8 cellular contexts compared by ENCODE assay signal in the genomic region with DNA sequence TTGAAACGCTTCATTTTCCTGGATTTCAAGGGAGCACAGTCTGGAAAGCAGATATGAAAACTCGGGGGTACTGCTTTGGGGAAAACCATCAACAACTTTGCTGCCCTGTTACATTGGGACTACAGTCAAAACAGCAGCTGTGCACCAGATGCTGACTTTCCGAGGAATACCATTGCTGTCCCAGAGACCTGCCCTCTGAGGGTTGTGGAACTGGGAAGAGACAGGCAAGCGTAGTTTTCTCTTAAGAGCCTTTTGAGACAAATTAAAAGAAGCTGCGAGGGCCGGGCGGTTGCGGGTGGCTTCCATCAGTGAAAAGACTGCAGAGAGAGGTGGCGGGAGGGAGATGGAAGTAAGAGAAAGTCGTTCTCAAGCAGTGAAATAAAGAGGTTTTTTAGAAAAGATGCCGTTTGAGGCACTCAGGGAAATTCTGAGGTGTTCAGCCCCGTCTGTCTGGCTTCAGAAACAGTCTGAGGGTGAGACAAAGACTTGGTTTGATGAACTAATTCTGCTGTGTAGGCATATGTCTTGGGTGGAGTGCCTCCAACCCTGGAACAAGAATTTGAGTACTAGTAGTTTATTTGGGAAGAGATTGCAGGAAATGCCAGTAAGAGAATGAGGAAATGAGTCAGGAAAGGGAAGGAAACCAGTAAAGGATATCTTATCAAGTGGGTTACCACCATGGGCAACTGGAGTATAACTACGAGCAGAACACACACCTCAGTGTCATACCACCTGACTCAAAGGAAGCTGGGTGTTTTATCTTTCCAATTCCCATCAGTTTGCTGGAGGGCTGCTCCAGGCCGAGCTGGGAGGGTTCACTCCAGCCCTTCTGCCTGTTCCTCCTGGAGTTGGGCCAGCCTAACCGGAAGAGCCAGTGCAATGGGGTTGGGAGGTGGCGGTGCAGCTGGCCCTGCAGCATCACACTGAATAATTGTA.
DNase-seq lines count a peak whose midpoint lies in the region; ATAC-seq and TF ChIP-seq lines count a peak whose summit lies in the region.

No MANE protein-coding gene starts in this region.

- H3K27me3 Mint-ChIP-seq in activated CD4-positive, alpha-beta memory T cell treated with anti-CD3 and anti-CD28 coated beads, Interleukin-2, amount 10 ng/mL, durations not matched to agents 7 days and 5 days, result no peaks in the 10 kb centered on the region

- CTCF ChIA-PET in activated CD4-positive, alpha-beta memory T cell treated with anti-CD3 and anti-CD28 coated beads, Interleukin-2, amount 10 ng/mL, durations not matched to agents 7 days and 5 days (lab: Charles Lee), result interaction anchor here (1.4 kb wide), 1 partner anchor 13 kb away, joined by 4 read pairs; no protein-coding TSS in a partner anchor

- no peak for TF ChIP-seq POLR2A in gastrocnemius medialis (IDR thresholded peaks at IDR 0.05)
- TF ChIP-seq POLR2A in prostate gland (IDR thresholded peaks at IDR 0.05), result no peak

- POLR2A ChIA-PET in activated CD4-positive, alpha-beta memory T cell treated with anti-CD3 and anti-CD28 coated beads, Interleukin-2, amount 10 ng/mL, durations not matched to agents 7 days and 5 days (lab: Charles Lee), result interaction anchor here (0.6 to 1.6 kb wide), 5 partner anchors 14 to 328 kb away, joined by 3 to 6 read pairs (median 3); no protein-coding TSS in a partner anchor

- H3K4me1 ChIP-seq in gastrocnemius medialis (peaks cover 19 to 53% of the 10 kb centered on the region in 2 donors), prostate gland (replicated peaks) (no peaks in the 10 kb centered on the region)

- peak; percentile 32 for DNase-seq in GDM1 (lab: John Stamatoyannopoulos, UW)
- DNase-seq in activated CD4-positive, alpha-beta memory T cell treated with anti-CD3 and anti-CD28 coated beads, Interleukin-2, amount 10 ng/mL, durations not matched to agents 7 days and 5 days, result no peak
- DNase-seq in left cardiac atrium, result peak; percentile 80
- no peak for DNase-seq in gastrocnemius medialis
- DNase-seq in prostate gland (ENCODE audit: low spot score), result no peak
- DNase-seq in NCI-H2196 treated with DMSO at 0.1 percent for 48 hours (lab: John Stamatoyannopoulos, UW; ENCODE audit: unreplicated experiment), result no peak
- no peak for DNase-seq in activated CD4-positive, alpha-beta T cell treated with anti-CD3 and anti-CD28 coated beads, Interleukin-2, amount 50 U/mL, for 48 hours

- H3K27ac Mint-ChIP-seq in activated CD4-positive, alpha-beta memory T cell treated with anti-CD3 and anti-CD28 coated beads, Interleukin-2, amount 10 ng/mL, durations not matched to agents 7 days and 5 days, result peak overlapping the region; percentile 7

- in situ Hi-C loops in gastrocnemius medialis (cut with MboI; ENCODE audit: low sequenced_read_pairs in 4 of 4), result loop anchor here in 2 of 4 donors (25.0 kb wide), 2 partner anchors 169 to 644 kb away; no protein-coding TSS in a partner anchor

- peak overlapping the region; percentile 8 to 65 (median 58) for H3K27ac ChIP-seq in gastrocnemius medialis
- H3K27ac ChIP-seq in prostate gland, result peak overlapping the region in 1 of 2 donors; percentile 40

- peaks cover 78% of the 10 kb centered on the region for H3K4me1 Mint-ChIP-seq in activated CD4-positive, alpha-beta memory T cell treated with anti-CD3 and anti-CD28 coated beads, Interleukin-2, amount 10 ng/mL, durations not matched to agents 7 days and 5 days

- peak; percentile 61 to 75 for ATAC-seq in left cardiac atrium
- peak; percentile 28 to 53 for ATAC-seq in gastrocnemius medialis
- ATAC-seq in GM21825 (IDR thresholded peaks at IDR 0.05; ENCODE audit: unreplicated experiment), result no peak

- no peaks in the 10 kb centered on the region for H3K9me3 Mint-ChIP-seq in activated CD4-positive, alpha-beta memory T cell treated with anti-CD3 and anti-CD28 coated beads, Interleukin-2, amount 10 ng/mL, durations not matched to agents 7 days and 5 days

- H3K4me3 ChIP-seq in gastrocnemius medialis (no peak overlapping the region), prostate gland (no peak overlapping the region)

- H3K36me3 Mint-ChIP-seq in activated CD4-positive, alpha-beta memory T cell treated with anti-CD3 and anti-CD28 coated beads, Interleukin-2, amount 10 ng/mL, durations not matched to agents 7 days and 5 days (ENCODE audit: low read depth), result peaks cover 92% of the 10 kb centered on the region

- H3K9me3 ChIP-seq in gastrocnemius medialis (no peaks in the 10 kb centered on the region), prostate gland (no peaks in the 10 kb centered on the region)

- TF ChIP-seq CTCF in gastrocnemius medialis (IDR thresholded peaks at IDR 0.05 in 4 of 5, conservative IDR thresholded peaks at IDR 0.05 in 1 of 5) (no peak), prostate gland (IDR thresholded peaks at IDR 0.05) (no peak)

- WGBS in prostate gland, result 60% methylated on average over 16 of the region's 16 CpGs

- intact Hi-C loops in left cardiac atrium (cut with DNase I) (loop anchor here in 1 of 2 donors (10.0 kb wide), 1 partner anchor 227 kb away; no protein-coding TSS in a partner anchor), gastrocnemius medialis (cut with DNase I; ENCODE audit: low total_unique reads) (no loop called here), prostate gland (cut with DNase I) (loop anchor here (5.0 kb wide), 1 partner anchor 239 kb away; no protein-coding TSS in a partner anchor)

- H3K27me3 ChIP-seq in gastrocnemius medialis (no peaks in the 10 kb centered on the region), prostate gland (replicated peaks; ENCODE audit: insufficient read depth) (no peaks in the 10 kb centered on the region)

- H3K36me3 ChIP-seq in gastrocnemius medialis (peaks cover 0 to 5% of the 10 kb centered on the region in 2 donors), prostate gland (no peaks in the 10 kb centered on the region)

- no peak overlapping the region for H3K4me3 Mint-ChIP-seq in activated CD4-positive, alpha-beta memory T cell treated with anti-CD3 and anti-CD28 coated beads, Interleukin-2, amount 10 ng/mL, durations not matched to agents 7 days and 5 days

Comparison
In these comparisons a context has a peak if more than half of its experiments do, and no peak if none do; other contexts are left out.
1. DNase-seq: peak in GDM1 (single experiment) and left cardiac atrium (single experiment); none in activated CD4-positive, alpha-beta memory T cell treated with anti-CD3 and anti-CD28 coated beads, Interleukin-2, amount 10 ng/mL, durations not matched to agents 7 days and 5 days (single experiment), gastrocnemius medialis (0 of 2), prostate gland (single experiment), NCI-H2196 treated with DMSO at 0.1 percent for 48 hours (single experiment) and activated CD4-positive, alpha-beta T cell treated with anti-CD3 and anti-CD28 coated beads, Interleukin-2, amount 50 U/mL, for 48 hours (0 of 2).